Comparison of ENCODE assay signal across 11 cellular contexts in the genomic region with DNA sequence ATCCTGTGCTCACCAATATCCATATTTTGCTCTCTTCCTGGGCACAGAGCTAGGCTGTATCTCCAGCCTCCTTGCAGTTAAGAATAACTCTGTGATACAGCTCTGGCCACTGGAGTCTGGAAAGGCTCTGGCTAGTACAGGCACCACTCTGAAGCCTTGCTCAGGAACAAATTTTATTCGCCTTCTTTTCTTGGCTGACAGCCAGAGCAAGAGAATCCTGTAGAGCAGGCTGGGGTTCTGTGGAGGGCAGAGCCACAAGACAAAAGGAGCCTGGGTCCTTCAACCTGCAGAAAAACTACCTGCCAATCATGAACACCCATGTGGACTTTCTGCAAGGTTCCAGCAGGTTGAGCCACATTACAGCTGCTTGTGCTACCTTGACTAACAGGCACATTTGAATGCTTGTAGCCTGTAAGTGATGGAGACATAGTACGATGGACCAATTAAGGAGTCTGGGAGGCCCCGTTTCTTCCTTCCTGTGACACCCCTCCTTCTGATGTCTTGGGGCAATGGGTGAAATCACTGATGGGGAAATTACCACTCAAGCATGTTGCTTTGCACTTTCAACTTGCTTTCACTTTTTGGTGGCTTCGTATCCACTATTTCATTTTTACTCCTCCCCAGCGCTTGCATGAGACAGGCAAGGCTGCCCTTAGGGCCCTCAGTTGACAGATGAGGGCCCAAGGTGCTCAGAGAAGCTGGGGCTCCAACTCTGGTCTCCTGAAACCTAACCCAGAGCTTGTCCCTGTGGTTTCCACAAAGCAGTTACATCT.
DNase-seq lines count a peak whose midpoint lies in the region; ATAC-seq and TF ChIP-seq lines count a peak whose summit lies in the region.
"Had no signal": no experiment of that assay in that cellular context is flagged by ENCODE, and none has a peak within 500 bp of the region (broad histone marks: within the 10 kb centered on the region; RNA-seq: fewer than 3 reads in every experiment).

No MANE protein-coding gene starts in this region.

- no peaks in the 10 kb centered on the region for H3K4me1 ChIP-seq in osteoblast (ENCODE audit: insufficient read depth, low read length)
- H3K4me1 ChIP-seq: adrenal gland, uterus had no signal

- H3K9me3 ChIP-seq in osteoblast (ENCODE audit: low read depth, low read length): no peaks in the 10 kb centered on the region
- H3K9me3 ChIP-seq: A549, adrenal gland, uterus had no signal

- DNase-seq in NCI-H146 (lab: John Stamatoyannopoulos, UW) (peak; percentile 21), NCI-H146 treated with DMSO at 0.1 percent for 48 hours (lab: John Stamatoyannopoulos, UW; ENCODE audit: unreplicated experiment) (no peak), NCI-H345 treated with DMSO at 0.1 percent for 48 hours (lab: John Stamatoyannopoulos, UW; ENCODE audit: unreplicated experiment) (peak; percentile 74), osteoblast (ENCODE audit: insufficient read length, low spot score, missing footprints) (peak; percentile 37), NCI-H748 (lab: John Stamatoyannopoulos, UW; ENCODE audit: unreplicated experiment) (no peak), GF-D8 (lab: John Stamatoyannopoulos, UW) (no peak)
- DNase-seq: adrenal gland, uterus had no signal

- ATAC-seq in GM21529 (IDR thresholded peaks at IDR 0.05; ENCODE audit: unreplicated experiment) (peak; percentile 68), HG03280 (IDR thresholded peaks at IDR 0.05; ENCODE audit: unreplicated experiment) (no peak)
- ATAC-seq: A549 had no signal

- no peaks in the 10 kb centered on the region for H3K27me3 ChIP-seq in osteoblast (ENCODE audit: insufficient read depth, low read length)
- H3K27me3 ChIP-seq: adrenal gland, uterus had no signal

- H4K20me1 ChIP-seq in osteoblast (ENCODE audit: insufficient read depth, low read length): no peaks in the 10 kb centered on the region

- H3K79me2 ChIP-seq in osteoblast (ENCODE audit: insufficient read depth, low read length): no peaks in the 10 kb centered on the region

- no peaks in the 10 kb centered on the region for H3K36me3 ChIP-seq in osteoblast (ENCODE audit: insufficient read depth, low read length)
- H3K36me3 ChIP-seq: adrenal gland, uterus had no signal

- H2AFZ ChIP-seq in osteoblast (ENCODE audit: low read length): no peak overlapping the region

- H3K27ac ChIP-seq in osteoblast (ENCODE audit: low read depth, low read length): no peak overlapping the region
- H3K27ac ChIP-seq: A549, adrenal gland, uterus had no signal

- no peak overlapping the region for H3K4me2 ChIP-seq in osteoblast (ENCODE audit: insufficient read depth, low read length)
- H3K4me2 ChIP-seq: A549 had no signal

- H3K4me3 ChIP-seq in osteoblast (ENCODE audit: insufficient read depth, low read length): no peak overlapping the region
- H3K4me3 ChIP-seq: A549, adrenal gland, uterus had no signal

- TF ChIP-seq CTCF in osteoblast (IDR thresholded peaks at IDR 0.05; ENCODE audit: extremely low read depth, low read depth, low read length): no peak

Comparison
In these comparisons a context has a peak if more than half of its experiments do, and no peak if none do; other contexts are left out.
1. DNase-seq: peak in NCI-H146 (single experiment), NCI-H345 treated with DMSO at 0.1 percent for 48 hours (single experiment) and osteoblast (single experiment); none in NCI-H146 treated with DMSO at 0.1 percent for 48 hours (single experiment), NCI-H748 (single experiment) and GF-D8 (single experiment).